Comparison of ENCODE assay signal across 3 cellular contexts in the genomic region with DNA sequence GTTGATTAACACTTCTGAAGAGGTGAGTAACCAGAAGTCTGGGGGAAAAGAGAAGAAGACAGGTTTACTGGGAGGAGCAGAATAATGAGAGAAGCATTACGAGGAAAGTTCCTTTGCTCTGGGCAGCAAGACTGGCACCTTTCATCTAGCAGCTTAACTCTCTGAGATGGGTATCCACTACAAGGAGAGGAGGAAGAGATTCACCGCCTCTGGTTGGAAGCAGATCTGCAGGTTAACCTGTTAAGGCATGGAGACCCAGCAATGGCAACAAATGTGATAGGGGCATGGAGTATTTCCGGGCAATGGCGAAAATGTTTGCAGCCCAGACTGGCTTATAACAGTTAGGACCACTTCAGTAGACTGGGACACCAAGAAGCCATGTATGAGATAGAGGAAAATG.
TF ChIP-seq lines count a peak whose summit lies in the region.

No MANE protein-coding gene starts in this region.

TF ChIP-seq in A549, 52 proteins besides CTCF, POLR2A, EP300 and RAD21 (continued from another document):
- no peak for TF ChIP-seq JUN (IDR thresholded peaks at IDR 0.05)
- TF ChIP-seq RARB (CRISPR knock-in tag; IDR thresholded peaks at IDR 0.05): no peak
- no peak for TF ChIP-seq NFE2L2 (conservative IDR thresholded peaks at IDR 0.05; ENCODE audit: low read length)
- no peak for TF ChIP-seq HEYL (CRISPR knock-in tag; IDR thresholded peaks at IDR 0.05)
- TF ChIP-seq RNF2 (IDR thresholded peaks at IDR 0.05; ENCODE audit: borderline replicate concordance, low read depth): no peak
- TF ChIP-seq TP53 (CRISPR knock-in tag; IDR thresholded peaks at IDR 0.05): no peak
- TF ChIP-seq EHMT2 (IDR thresholded peaks at IDR 0.05; ENCODE audit: low read depth): no peak
- no peak for TF ChIP-seq FOSL2 (IDR thresholded peaks at IDR 0.05)
- TF ChIP-seq FOSL2 (CRISPR knock-in tag; IDR thresholded peaks at IDR 0.05): no peak
- no peak for TF ChIP-seq CBX8 (IDR thresholded peaks at IDR 0.05)

TF ChIP-seq in GM23338, 12 proteins besides CTCF, POLR2A, EP300 and RAD21 (continues in another document):
- TF ChIP-seq REST (IDR thresholded peaks at IDR 0.05; ENCODE audit: unreplicated experiment): no peak
- no peak for TF ChIP-seq POLR2AphosphoS5 (IDR thresholded peaks at IDR 0.05; ENCODE audit: low read depth)
- TF ChIP-seq, protein P1, sequence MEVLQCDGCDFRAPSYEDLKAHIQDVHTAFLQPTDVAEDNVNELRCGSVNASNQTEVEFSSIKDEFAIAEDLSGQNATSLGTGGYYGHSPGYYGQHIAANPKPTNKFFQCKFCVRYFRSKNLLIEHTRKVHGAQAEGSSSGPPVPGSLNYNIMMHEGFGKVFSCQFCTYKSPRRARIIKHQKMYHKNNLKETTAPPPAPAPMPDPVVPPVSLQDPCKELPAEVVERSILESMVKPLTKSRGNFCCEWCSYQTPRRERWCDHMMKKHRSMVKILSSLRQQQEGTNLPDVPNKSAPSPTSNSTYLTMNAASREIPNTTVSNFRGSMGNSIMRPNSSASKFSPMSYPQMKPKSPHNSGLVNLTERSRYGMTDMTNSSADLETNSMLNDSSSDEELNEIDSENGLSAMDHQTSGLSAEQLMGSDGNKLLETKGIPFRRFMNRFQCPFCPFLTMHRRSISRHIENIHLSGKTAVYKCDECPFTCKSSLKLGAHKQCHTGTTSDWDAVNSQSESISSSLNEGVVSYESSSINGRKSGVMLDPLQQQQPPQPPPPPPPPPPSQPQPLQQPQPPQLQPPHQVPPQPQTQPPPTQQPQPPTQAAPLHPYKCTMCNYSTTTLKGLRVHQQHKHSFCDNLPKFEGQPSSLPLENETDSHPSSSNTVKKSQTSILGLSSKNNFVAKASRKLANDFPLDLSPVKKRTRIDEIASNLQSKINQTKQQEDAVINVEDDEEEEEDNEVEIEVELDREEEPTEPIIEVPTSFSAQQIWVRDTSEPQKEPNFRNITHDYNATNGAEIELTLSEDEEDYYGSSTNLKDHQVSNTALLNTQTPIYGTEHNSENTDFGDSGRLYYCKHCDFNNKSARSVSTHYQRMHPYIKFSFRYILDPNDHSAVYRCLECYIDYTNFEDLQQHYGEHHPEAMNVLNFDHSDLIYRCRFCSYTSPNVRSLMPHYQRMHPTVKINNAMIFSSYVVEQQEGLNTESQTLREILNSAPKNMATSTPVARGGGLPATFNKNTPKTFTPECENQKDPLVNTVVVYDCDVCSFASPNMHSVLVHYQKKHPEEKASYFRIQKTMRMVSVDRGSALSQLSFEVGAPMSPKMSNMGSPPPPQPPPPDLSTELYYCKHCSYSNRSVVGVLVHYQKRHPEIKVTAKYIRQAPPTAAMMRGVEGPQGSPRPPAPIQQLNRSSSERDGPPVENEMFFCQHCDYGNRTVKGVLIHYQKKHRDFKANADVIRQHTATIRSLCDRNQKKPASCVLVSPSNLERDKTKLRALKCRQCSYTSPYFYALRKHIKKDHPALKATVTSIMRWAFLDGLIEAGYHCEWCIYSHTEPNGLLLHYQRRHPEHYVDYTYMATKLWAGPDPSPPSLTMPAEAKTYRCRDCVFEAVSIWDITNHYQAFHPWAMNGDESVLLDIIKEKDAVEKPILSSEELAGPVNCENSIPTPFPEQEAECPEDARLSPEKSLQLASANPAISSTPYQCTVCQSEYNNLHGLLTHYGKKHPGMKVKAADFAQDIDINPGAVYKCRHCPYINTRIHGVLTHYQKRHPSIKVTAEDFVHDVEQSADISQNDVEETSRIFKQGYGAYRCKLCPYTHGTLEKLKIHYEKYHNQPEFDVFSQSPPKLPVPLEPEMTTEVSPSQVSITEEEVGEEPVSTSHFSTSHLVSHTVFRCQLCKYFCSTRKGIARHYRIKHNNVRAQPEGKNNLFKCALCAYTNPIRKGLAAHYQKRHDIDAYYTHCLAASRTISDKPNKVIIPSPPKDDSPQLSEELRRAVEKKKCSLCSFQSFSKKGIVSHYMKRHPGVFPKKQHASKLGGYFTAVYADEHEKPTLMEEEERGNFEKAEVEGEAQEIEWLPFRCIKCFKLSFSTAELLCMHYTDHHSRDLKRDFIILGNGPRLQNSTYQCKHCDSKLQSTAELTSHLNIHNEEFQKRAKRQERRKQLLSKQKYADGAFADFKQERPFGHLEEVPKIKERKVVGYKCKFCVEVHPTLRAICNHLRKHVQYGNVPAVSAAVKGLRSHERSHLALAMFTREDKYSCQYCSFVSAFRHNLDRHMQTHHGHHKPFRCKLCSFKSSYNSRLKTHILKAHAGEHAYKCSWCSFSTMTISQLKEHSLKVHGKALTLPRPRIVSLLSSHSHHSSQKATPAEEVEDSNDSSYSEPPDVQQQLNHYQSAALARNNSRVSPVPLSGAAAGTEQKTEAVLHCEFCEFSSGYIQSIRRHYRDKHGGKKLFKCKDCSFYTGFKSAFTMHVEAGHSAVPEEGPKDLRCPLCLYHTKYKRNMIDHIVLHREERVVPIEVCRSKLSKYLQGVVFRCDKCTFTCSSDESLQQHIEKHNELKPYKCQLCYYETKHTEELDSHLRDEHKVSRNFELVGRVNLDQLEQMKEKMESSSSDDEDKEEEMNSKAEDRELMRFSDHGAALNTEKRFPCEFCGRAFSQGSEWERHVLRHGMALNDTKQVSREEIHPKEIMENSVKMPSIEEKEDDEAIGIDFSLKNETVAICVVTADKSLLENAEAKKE (CRISPR knock-in tag; IDR thresholded peaks at IDR 0.05): no peak
- TF ChIP-seq JUNB (IDR thresholded peaks at IDR 0.05; ENCODE audit: unreplicated experiment): no peak
- TF ChIP-seq ZNF331 (CRISPR knock-in tag; IDR thresholded peaks at IDR 0.05; ENCODE audit: low read depth): no peak
- TF ChIP-seq EZH2 (IDR thresholded peaks at IDR 0.05; ENCODE audit: low read depth, unreplicated experiment): no peak
- no peak for TF ChIP-seq STAT1 (IDR thresholded peaks at IDR 0.05; ENCODE audit: unreplicated experiment)
- no peak for TF ChIP-seq NANOG (IDR thresholded peaks at IDR 0.05; ENCODE audit: borderline replicate concordance)
- TF ChIP-seq ZNF114 (CRISPR knock-in tag; IDR thresholded peaks at IDR 0.05): no peak
- no peak for TF ChIP-seq CREB1 (CRISPR knock-in tag; IDR thresholded peaks at IDR 0.05; ENCODE audit: low read depth)
- TF ChIP-seq EZH2phosphoT487 (IDR thresholded peaks at IDR 0.05; ENCODE audit: unreplicated experiment): no peak

TF ChIP-seq in WTC11, 78 proteins besides CTCF, POLR2A, EP300 and RAD21 (continued from another document and continues in another):
- TF ChIP-seq, protein P2, sequence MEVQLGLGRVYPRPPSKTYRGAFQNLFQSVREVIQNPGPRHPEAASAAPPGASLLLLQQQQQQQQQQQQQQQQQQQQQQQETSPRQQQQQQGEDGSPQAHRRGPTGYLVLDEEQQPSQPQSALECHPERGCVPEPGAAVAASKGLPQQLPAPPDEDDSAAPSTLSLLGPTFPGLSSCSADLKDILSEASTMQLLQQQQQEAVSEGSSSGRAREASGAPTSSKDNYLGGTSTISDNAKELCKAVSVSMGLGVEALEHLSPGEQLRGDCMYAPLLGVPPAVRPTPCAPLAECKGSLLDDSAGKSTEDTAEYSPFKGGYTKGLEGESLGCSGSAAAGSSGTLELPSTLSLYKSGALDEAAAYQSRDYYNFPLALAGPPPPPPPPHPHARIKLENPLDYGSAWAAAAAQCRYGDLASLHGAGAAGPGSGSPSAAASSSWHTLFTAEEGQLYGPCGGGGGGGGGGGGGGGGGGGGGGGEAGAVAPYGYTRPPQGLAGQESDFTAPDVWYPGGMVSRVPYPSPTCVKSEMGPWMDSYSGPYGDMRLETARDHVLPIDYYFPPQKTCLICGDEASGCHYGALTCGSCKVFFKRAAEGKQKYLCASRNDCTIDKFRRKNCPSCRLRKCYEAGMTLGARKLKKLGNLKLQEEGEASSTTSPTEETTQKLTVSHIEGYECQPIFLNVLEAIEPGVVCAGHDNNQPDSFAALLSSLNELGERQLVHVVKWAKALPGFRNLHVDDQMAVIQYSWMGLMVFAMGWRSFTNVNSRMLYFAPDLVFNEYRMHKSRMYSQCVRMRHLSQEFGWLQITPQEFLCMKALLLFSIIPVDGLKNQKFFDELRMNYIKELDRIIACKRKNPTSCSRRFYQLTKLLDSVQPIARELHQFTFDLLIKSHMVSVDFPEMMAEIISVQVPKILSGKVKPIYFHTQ (CRISPR knock-in tag; IDR thresholded peaks at IDR 0.05): no peak
- TF ChIP-seq FOXP1 (CRISPR knock-in tag; IDR thresholded peaks at IDR 0.05; ENCODE audit: borderline replicate concordance): no peak
- no peak for TF ChIP-seq SMAD4 (CRISPR knock-in tag; IDR thresholded peaks at IDR 0.05)
- TF ChIP-seq CDX4 (CRISPR knock-in tag; IDR thresholded peaks at IDR 0.05; ENCODE audit: borderline replicate concordance): no peak
- TF ChIP-seq HMGA2 (CRISPR knock-in tag; IDR thresholded peaks at IDR 0.05): no peak
- no peak for TF ChIP-seq SMAD3 (CRISPR knock-in tag; IDR thresholded peaks at IDR 0.05; ENCODE audit: borderline replicate concordance)
- TF ChIP-seq, protein P3, sequence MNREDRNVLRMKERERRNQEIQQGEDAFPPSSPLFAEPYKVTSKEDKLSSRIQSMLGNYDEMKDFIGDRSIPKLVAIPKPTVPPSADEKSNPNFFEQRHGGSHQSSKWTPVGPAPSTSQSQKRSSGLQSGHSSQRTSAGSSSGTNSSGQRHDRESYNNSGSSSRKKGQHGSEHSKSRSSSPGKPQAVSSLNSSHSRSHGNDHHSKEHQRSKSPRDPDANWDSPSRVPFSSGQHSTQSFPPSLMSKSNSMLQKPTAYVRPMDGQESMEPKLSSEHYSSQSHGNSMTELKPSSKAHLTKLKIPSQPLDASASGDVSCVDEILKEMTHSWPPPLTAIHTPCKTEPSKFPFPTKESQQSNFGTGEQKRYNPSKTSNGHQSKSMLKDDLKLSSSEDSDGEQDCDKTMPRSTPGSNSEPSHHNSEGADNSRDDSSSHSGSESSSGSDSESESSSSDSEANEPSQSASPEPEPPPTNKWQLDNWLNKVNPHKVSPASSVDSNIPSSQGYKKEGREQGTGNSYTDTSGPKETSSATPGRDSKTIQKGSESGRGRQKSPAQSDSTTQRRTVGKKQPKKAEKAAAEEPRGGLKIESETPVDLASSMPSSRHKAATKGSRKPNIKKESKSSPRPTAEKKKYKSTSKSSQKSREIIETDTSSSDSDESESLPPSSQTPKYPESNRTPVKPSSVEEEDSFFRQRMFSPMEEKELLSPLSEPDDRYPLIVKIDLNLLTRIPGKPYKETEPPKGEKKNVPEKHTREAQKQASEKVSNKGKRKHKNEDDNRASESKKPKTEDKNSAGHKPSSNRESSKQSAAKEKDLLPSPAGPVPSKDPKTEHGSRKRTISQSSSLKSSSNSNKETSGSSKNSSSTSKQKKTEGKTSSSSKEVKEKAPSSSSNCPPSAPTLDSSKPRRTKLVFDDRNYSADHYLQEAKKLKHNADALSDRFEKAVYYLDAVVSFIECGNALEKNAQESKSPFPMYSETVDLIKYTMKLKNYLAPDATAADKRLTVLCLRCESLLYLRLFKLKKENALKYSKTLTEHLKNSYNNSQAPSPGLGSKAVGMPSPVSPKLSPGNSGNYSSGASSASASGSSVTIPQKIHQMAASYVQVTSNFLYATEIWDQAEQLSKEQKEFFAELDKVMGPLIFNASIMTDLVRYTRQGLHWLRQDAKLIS (CRISPR knock-in tag; IDR thresholded peaks at IDR 0.05; ENCODE audit: borderline replicate concordance): no peak
- no peak for TF ChIP-seq CBFB (CRISPR knock-in tag; IDR thresholded peaks at IDR 0.05; ENCODE audit: low read depth)
- TF ChIP-seq, protein P4, sequence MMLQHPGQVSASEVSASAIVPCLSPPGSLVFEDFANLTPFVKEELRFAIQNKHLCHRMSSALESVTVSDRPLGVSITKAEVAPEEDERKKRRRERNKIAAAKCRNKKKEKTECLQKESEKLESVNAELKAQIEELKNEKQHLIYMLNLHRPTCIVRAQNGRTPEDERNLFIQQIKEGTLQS (CRISPR knock-in tag; conservative IDR thresholded peaks at IDR 0.05): no peak
- TF ChIP-seq, protein P5, sequence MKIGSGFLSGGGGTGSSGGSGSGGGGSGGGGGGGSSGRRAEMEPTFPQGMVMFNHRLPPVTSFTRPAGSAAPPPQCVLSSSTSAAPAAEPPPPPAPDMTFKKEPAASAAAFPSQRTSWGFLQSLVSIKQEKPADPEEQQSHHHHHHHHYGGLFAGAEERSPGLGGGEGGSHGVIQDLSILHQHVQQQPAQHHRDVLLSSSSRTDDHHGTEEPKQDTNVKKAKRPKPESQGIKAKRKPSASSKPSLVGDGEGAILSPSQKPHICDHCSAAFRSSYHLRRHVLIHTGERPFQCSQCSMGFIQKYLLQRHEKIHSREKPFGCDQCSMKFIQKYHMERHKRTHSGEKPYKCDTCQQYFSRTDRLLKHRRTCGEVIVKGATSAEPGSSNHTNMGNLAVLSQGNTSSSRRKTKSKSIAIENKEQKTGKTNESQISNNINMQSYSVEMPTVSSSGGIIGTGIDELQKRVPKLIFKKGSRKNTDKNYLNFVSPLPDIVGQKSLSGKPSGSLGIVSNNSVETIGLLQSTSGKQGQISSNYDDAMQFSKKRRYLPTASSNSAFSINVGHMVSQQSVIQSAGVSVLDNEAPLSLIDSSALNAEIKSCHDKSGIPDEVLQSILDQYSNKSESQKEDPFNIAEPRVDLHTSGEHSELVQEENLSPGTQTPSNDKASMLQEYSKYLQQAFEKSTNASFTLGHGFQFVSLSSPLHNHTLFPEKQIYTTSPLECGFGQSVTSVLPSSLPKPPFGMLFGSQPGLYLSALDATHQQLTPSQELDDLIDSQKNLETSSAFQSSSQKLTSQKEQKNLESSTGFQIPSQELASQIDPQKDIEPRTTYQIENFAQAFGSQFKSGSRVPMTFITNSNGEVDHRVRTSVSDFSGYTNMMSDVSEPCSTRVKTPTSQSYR (CRISPR knock-in tag; IDR thresholded peaks at IDR 0.05): no peak
- TF ChIP-seq, protein P6, sequence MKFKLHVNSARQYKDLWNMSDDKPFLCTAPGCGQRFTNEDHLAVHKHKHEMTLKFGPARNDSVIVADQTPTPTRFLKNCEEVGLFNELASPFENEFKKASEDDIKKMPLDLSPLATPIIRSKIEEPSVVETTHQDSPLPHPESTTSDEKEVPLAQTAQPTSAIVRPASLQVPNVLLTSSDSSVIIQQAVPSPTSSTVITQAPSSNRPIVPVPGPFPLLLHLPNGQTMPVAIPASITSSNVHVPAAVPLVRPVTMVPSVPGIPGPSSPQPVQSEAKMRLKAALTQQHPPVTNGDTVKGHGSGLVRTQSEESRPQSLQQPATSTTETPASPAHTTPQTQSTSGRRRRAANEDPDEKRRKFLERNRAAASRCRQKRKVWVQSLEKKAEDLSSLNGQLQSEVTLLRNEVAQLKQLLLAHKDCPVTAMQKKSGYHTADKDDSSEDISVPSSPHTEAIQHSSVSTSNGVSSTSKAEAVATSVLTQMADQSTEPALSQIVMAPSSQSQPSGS (CRISPR knock-in tag; IDR thresholded peaks at IDR 0.05; ENCODE audit: borderline replicate concordance, low read depth): no peak
- TF ChIP-seq FOXJ3 (CRISPR knock-in tag; IDR thresholded peaks at IDR 0.05; ENCODE audit: borderline replicate concordance): no peak
- TF ChIP-seq ZNF219 (CRISPR knock-in tag; IDR thresholded peaks at IDR 0.05; ENCODE audit: borderline replicate concordance): no peak
- no peak for TF ChIP-seq KAT7 (CRISPR knock-in tag; IDR thresholded peaks at IDR 0.05; ENCODE audit: borderline replicate concordance)
- no peak for TF ChIP-seq ZNF138 (CRISPR knock-in tag; conservative IDR thresholded peaks at IDR 0.05)
- no peak for TF ChIP-seq E2F1 (CRISPR knock-in tag; IDR thresholded peaks at IDR 0.05)
